Comparison of ENCODE assay signal across 15 cellular contexts in the genomic region with DNA sequence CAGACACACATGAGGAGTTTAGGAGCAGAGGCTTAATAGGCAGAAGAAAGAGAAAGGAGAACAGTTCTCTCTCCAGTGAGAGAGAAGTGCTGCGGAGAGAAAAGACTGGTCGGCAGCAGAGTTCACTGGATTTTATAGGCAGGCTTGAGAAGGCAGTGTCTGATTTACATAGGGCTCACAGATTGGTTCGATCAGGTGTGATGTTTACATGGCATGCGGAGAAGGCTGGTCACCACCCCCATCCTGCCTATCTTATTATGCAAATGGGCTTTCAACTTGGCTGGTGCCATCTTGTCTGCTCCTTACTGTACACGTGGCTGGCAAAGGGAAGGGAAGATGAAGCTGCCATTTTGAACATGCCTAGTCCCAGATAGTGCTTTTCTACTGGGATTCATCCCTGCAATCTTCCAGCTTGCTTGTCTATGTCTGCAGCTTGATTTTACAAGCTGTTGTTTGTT.
A peak's percentile ranks its signal among the peaks of the same experiment; 100 is the strongest.
DNase-seq lines count a peak whose midpoint lies in the region; ATAC-seq and TF ChIP-seq lines count a peak whose summit lies in the region.
"Had no signal": no experiment of that assay in that cellular context is flagged by ENCODE, and none has a peak within 500 bp of the region (broad histone marks: within the 10 kb centered on the region; RNA-seq: fewer than 3 reads in every experiment).

No MANE protein-coding gene starts in this region.

- H3K9me3 Mint-ChIP-seq in Caco-2 (ENCODE audit: unreplicated experiment) (peaks cover 11% of the 10 kb centered on the region), immature natural killer cell (no peaks in the 10 kb centered on the region)

- H3K27me3 Mint-ChIP-seq in Caco-2 (ENCODE audit: insufficient read depth, unreplicated experiment) (no peaks in the 10 kb centered on the region), immature natural killer cell (ENCODE audit: low read depth in 3 of 3) (peaks cover 0 to 4% (median 3%) of the 10 kb centered on the region in 3 donors)

- no peak overlapping the region for H3K4me3 Mint-ChIP-seq in Caco-2 (ENCODE audit: unreplicated experiment)
- no peak overlapping the region for H3K4me3 Mint-ChIP-seq in immature natural killer cell
- H3K4me3 Mint-ChIP-seq: activated CD4-positive, alpha-beta memory T cell treated with anti-CD3 and anti-CD28 coated beads, Interleukin-2, amount 10 ng/mL, durations not matched to agents 7 days and 5 days; activated naive CD8-positive, alpha-beta T cell; CD8-positive, alpha-beta memory T cell had no signal

- POLR2A ChIA-PET in Caco-2 (lab: Charles Lee), result no interaction called here

- H3K4me1 Mint-ChIP-seq in Caco-2 (ENCODE audit: low read depth, unreplicated experiment) (peaks cover 18% of the 10 kb centered on the region), immature natural killer cell (peaks cover 4 to 6% of the 10 kb centered on the region in 2 donors)

- H3K4me1 ChIP-seq in Caco-2, result peaks cover 32% of the 10 kb centered on the region

- no peaks in the 10 kb centered on the region for H3K36me3 ChIP-seq in Caco-2 (ENCODE audit: control insufficient read depth, insufficient read depth, low read length)

- no TSS peak for BruUV-seq in Caco-2 (replicated peaks; lab: Mats Ljungman, UMichigan)

- TF ChIP-seq RAD21 in Ishikawa (IDR thresholded peaks at IDR 0.05; ENCODE audit: low read depth), result no peak

- H3K4me3 ChIP-seq in Caco-2 (ENCODE audit: low read depth, low read length), result no peak overlapping the region
- H3K4me3 ChIP-seq: lung had no signal

- no peaks in the 10 kb centered on the region for H3K27me3 ChIP-seq in Caco-2 (replicated peaks; ENCODE audit: control insufficient read depth, insufficient read depth, low read length)

- peaks cover 6% of the 10 kb centered on the region for H3K36me3 Mint-ChIP-seq in Caco-2 (ENCODE audit: insufficient read depth, unreplicated experiment)
- H3K36me3 Mint-ChIP-seq in immature natural killer cell, result peaks cover 0 to 5% (median 0%) of the 10 kb centered on the region in 3 donors
- H3K36me3 Mint-ChIP-seq: activated naive CD8-positive, alpha-beta T cell had no signal

- TF ChIP-seq EP300 in Ishikawa (IDR thresholded peaks at IDR 0.05; ENCODE audit: borderline replicate concordance), result no peak

- H3K9me3 ChIP-seq in Caco-2, result peaks cover 5% of the 10 kb centered on the region; the same call in 1 of the 2 replicates

- TF ChIP-seq CTCF in Caco-2 (IDR thresholded peaks at IDR 0.05; ENCODE audit: insufficient read depth in 1 of 2, low read depth in 1 of 2, low read length in 1 of 2, severe bottlenecking in 1 of 2, unreplicated experiment in 1 of 2), result no peak

- ATAC-seq in GM19397 (IDR thresholded peaks at IDR 0.05; ENCODE audit: unreplicated experiment), result no peak
- ATAC-seq: stimulated activated naive CD8-positive, alpha-beta T cell treated with anti-CD3 and anti-CD28 coated beads, Interleukin-15, Interleukin-2, amounts not matched to agents 100 U/mL and 50 U/mL, for 24 hours had no signal

- intact Hi-C loops in Caco-2 (cut with micrococcal nuclease; ENCODE audit: unreplicated experiment), result no loop called here

- CTCF ChIA-PET in Caco-2 (lab: Charles Lee), result interaction anchor here (0.6 kb wide), 1 partner anchor 31 kb away, joined by 5 read pairs; no protein-coding TSS in a partner anchor

- H3K27ac Mint-ChIP-seq in Caco-2 (ENCODE audit: unreplicated experiment) (no peak overlapping the region), immature natural killer cell (no peak overlapping the region)
- H3K27ac Mint-ChIP-seq: activated CD4-positive, alpha-beta memory T cell treated with anti-CD3 and anti-CD28 coated beads, Interleukin-2, amount 10 ng/mL, durations not matched to agents 7 days and 5 days; activated naive CD8-positive, alpha-beta T cell; CD8-positive, alpha-beta memory T cell had no signal

- peak; percentile 34 to 63 for DNase-seq in Caco-2
- DNase-seq in SK-N-DZ (ENCODE audit: low spot score), result peak; percentile 64
- DNase-seq in inferior parietal cortex (ENCODE audit: extremely low spot score), result peak; percentile 6
- DNase-seq in immature natural killer cell, result no peak
- no peak for DNase-seq in cerebellar nuclear complex (lab: John Stamatoyannopoulos, UW)
- no peak for DNase-seq in activated CD8-positive, alpha-beta memory T cell treated with anti-CD3 and anti-CD28 coated beads, Interleukin-2, amount 50 U/mL, for 48 hours
- DNase-seq: activated CD4-positive, alpha-beta memory T cell treated with anti-CD3 and anti-CD28 coated beads, Interleukin-2, amount 10 ng/mL, durations not matched to agents 7 days and 5 days; CD8-positive, alpha-beta memory T cell; dermis blood vessel endothelial cell; GOT3; stimulated activated naive CD8-positive, alpha-beta T cell treated with anti-CD3 and anti-CD28 coated beads, Interleukin-15, Interleukin-2, amounts not matched to agents 100 U/mL and 50 U/mL, for 24 hours had no signal

TF ChIP-seq in Ishikawa, 13 proteins besides CTCF, POLR2A, EP300 and RAD21:
- TF ChIP-seq YY1 (IDR thresholded peaks at IDR 0.05; ENCODE audit: low read depth), result peak; percentile 68
- no peak for TF ChIP-seq CEBPB (IDR thresholded peaks at IDR 0.05)
- TF ChIP-seq, protein P1, sequence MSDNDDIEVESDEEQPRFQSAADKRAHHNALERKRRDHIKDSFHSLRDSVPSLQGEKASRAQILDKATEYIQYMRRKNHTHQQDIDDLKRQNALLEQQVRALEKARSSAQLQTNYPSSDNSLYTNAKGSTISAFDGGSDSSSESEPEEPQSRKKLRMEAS (IDR thresholded peaks at IDR 0.05), result peak; percentile 77

Comparison
In these comparisons a context has a peak if more than half of its experiments do, and no peak if none do; other contexts are left out.
1. DNase-seq: peak in Caco-2 (2 of 2), SK-N-DZ (single experiment) and inferior parietal cortex (single experiment); none in immature natural killer cell (0 of 3), cerebellar nuclear complex (0 of 2) and activated CD8-positive, alpha-beta memory T cell treated with anti-CD3 and anti-CD28 coated beads, Interleukin-2, amount 50 U/mL, for 48 hours (single experiment).